Comparison of ENCODE assay signal across 11 cellular contexts in genomic region chr11:44592125-44592643, GRCh38. TPM values are rescaled to one million over a fixed set of nuclear protein-coding genes. Genes with fewer than 3 reads are reported as not detected.
DNase-seq lines count a peak whose midpoint lies in the region; ATAC-seq and TF ChIP-seq lines count a peak whose summit lies in the region.
"Had no signal": no experiment of that assay in that cellular context is flagged by ENCODE, and none has a peak within 500 bp of the region (broad histone marks: within the 10 kb centered on the region; RNA-seq: fewer than 3 reads in every experiment).

No MANE protein-coding gene starts in this region.

- H2AFZ ChIP-seq in PC-9: no peak overlapping the region

- no peak overlapping the region for H3K4me2 ChIP-seq in PC-9

- no peaks in the 10 kb centered on the region for H3K27me3 ChIP-seq in naive thymus-derived CD4-positive, alpha-beta T cell (ENCODE audit: control insufficient read depth in 2 of 2, insufficient read depth in 2 of 2, low read length in 2 of 2)
- H3K27me3 ChIP-seq in PC-9 (ENCODE audit: insufficient read depth, low read depth): no peaks in the 10 kb centered on the region
- H3K27me3 ChIP-seq: testis had no signal

- H3K9me2 ChIP-seq in PC-9 (ENCODE audit: insufficient read depth): no peaks in the 10 kb centered on the region

- H4K20me1 ChIP-seq in PC-9 (ENCODE audit: insufficient read depth): no peaks in the 10 kb centered on the region

- H3K36me3 Mint-ChIP-seq in stimulated activated naive CD8-positive, alpha-beta T cell treated with anti-CD3 and anti-CD28 coated beads, Interleukin-15, Interleukin-2, amounts not matched to agents 100 ng/mL and 50 ng/mL, for 24 hours (ENCODE audit: low read depth): peaks cover 78% of the 10 kb centered on the region
- peaks cover 5 to 48% (median 15%) of the 10 kb centered on the region in 5 donors for H3K36me3 Mint-ChIP-seq in naive thymus-derived CD4-positive, alpha-beta T cell

- H3K27me3 Mint-ChIP-seq in stimulated activated naive CD8-positive, alpha-beta T cell treated with anti-CD3 and anti-CD28 coated beads, Interleukin-15, Interleukin-2, amounts not matched to agents 100 ng/mL and 50 ng/mL, for 24 hours: no peaks in the 10 kb centered on the region
- H3K27me3 Mint-ChIP-seq in stimulated activated naive CD8-positive, alpha-beta T cell treated with anti-CD3 and anti-CD28 coated beads, Interleukin-15, amount 100 ng/mL, for 72 hours: no peaks in the 10 kb centered on the region
- no peaks in the 10 kb centered on the region for H3K27me3 Mint-ChIP-seq in naive thymus-derived CD4-positive, alpha-beta T cell

- no peaks in the 10 kb centered on the region for H3K9me3 Mint-ChIP-seq in stimulated activated naive CD8-positive, alpha-beta T cell treated with anti-CD3 and anti-CD28 coated beads, Interleukin-15, Interleukin-2, amounts not matched to agents 100 ng/mL and 50 ng/mL, for 24 hours
- H3K9me3 Mint-ChIP-seq in stimulated activated naive CD8-positive, alpha-beta T cell treated with anti-CD3 and anti-CD28 coated beads, Interleukin-15, amount 100 ng/mL, for 72 hours: no peaks in the 10 kb centered on the region
- H3K9me3 Mint-ChIP-seq in naive thymus-derived CD4-positive, alpha-beta T cell: no peaks in the 10 kb centered on the region

- H3K9me3 ChIP-seq in naive thymus-derived CD4-positive, alpha-beta T cell (ENCODE audit: control insufficient read depth in 2 of 3, low read length in 3 of 3): no peaks in the 10 kb centered on the region
- H3K9me3 ChIP-seq in PC-9 (ENCODE audit: insufficient read depth, low read depth): no peaks in the 10 kb centered on the region
- H3K9me3 ChIP-seq: prostate gland, testis had no signal

- H3K79me2 ChIP-seq in PC-9 (ENCODE audit: low read depth): no peaks in the 10 kb centered on the region

- peaks cover 29 to 30% of the 10 kb centered on the region in 2 donors for H3K4me1 ChIP-seq in naive thymus-derived CD4-positive, alpha-beta T cell (ENCODE audit: control insufficient read depth in 2 of 2, insufficient read depth in 2 of 2, low read length in 2 of 2)
- H3K4me1 ChIP-seq in PC-9 (replicated peaks; ENCODE audit: insufficient read depth): no peaks in the 10 kb centered on the region

- POLR2A ChIA-PET in naive thymus-derived CD4-positive, alpha-beta T cell (lab: Charles Lee): interaction anchor here (0.9 to 3.4 kb wide), 3 partner anchors 18 to 21 kb away, joined by 4 to 22 read pairs (median 5); no protein-coding TSS in a partner anchor
- POLR2A ChIA-PET in PC-9 (lab: Charles Lee; ENCODE audit: unreplicated experiment): no interaction called here

- H3K4me3 Mint-ChIP-seq in stimulated activated naive CD8-positive, alpha-beta T cell treated with anti-CD3 and anti-CD28 coated beads, Interleukin-15, Interleukin-2, amounts not matched to agents 100 ng/mL and 50 ng/mL, for 24 hours: no peak overlapping the region
- no peak overlapping the region for H3K4me3 Mint-ChIP-seq in stimulated activated naive CD8-positive, alpha-beta T cell treated with anti-CD3 and anti-CD28 coated beads, Interleukin-15, amount 100 ng/mL, for 72 hours
- H3K4me3 Mint-ChIP-seq in naive thymus-derived CD4-positive, alpha-beta T cell: no peak overlapping the region

- peak overlapping the region; percentile 69 for H3K27ac Mint-ChIP-seq in stimulated activated naive CD8-positive, alpha-beta T cell treated with anti-CD3 and anti-CD28 coated beads, Interleukin-15, Interleukin-2, amounts not matched to agents 100 ng/mL and 50 ng/mL, for 24 hours
- H3K27ac Mint-ChIP-seq in stimulated activated naive CD8-positive, alpha-beta T cell treated with anti-CD3 and anti-CD28 coated beads, Interleukin-15, amount 100 ng/mL, for 72 hours: peak overlapping the region in 1 of 2 donors; percentile 57
- peak overlapping the region in 8 of 9 donors; percentile 32 to 90 (median 70) for H3K27ac Mint-ChIP-seq in naive thymus-derived CD4-positive, alpha-beta T cell

- H3K27ac ChIP-seq in cingulate gyrus (ENCODE audit: low read depth, low read length): peak overlapping the region; percentile 85
- no peak overlapping the region for H3K27ac ChIP-seq in naive thymus-derived CD4-positive, alpha-beta T cell (ENCODE audit: low read depth, low read length)
- H3K27ac ChIP-seq in PC-9: no peak overlapping the region
- H3K27ac ChIP-seq: SK-N-MC, testis had no signal

- no peak for TF ChIP-seq CTCF in PC-9 (conservative IDR thresholded peaks at IDR 0.05)

- BruUV-seq in PC-9 (replicated peaks; lab: Mats Ljungman, UMichigan): no TSS peak

- H3K4me1 Mint-ChIP-seq in stimulated activated naive CD8-positive, alpha-beta T cell treated with anti-CD3 and anti-CD28 coated beads, Interleukin-15, Interleukin-2, amounts not matched to agents 100 ng/mL and 50 ng/mL, for 24 hours (ENCODE audit: low read depth): peaks cover 70% of the 10 kb centered on the region
- H3K4me1 Mint-ChIP-seq in stimulated activated naive CD8-positive, alpha-beta T cell treated with anti-CD3 and anti-CD28 coated beads, Interleukin-15, amount 100 ng/mL, for 72 hours: peaks cover 78% of the 10 kb centered on the region
- peaks cover 24 to 73% (median 64%) of the 10 kb centered on the region in 7 donors for H3K4me1 Mint-ChIP-seq in naive thymus-derived CD4-positive, alpha-beta T cell

- H3F3A ChIP-seq in PC-9 (ENCODE audit: insufficient read depth, low read depth): no peaks in the 10 kb centered on the region

- intact Hi-C loops in naive thymus-derived CD4-positive, alpha-beta T cell (cut with micrococcal nuclease): loop anchor here in 1 of 2 donors (10.0 kb wide), 1 partner anchor 1253 kb away; the partner anchor contains the start of gene CRY2
- intact Hi-C loops in PC-9 (cut with micrococcal nuclease; ENCODE audit: unreplicated experiment): loop anchor here (2.0 kb wide), 1 partner anchor 35 kb away; no protein-coding TSS in a partner anchor

- peaks cover 0 to 10% (median 0%) of the 10 kb centered on the region in 3 experiments for H3K36me3 ChIP-seq in naive thymus-derived CD4-positive, alpha-beta T cell (ENCODE audit: control insufficient read depth in 2 of 3, insufficient read depth in 3 of 3, low read length in 3 of 3)
- no peaks in the 10 kb centered on the region for H3K36me3 ChIP-seq in PC-9 (ENCODE audit: low read depth)
- H3K36me3 ChIP-seq: prostate gland had no signal

- H3K4me3 ChIP-seq in naive thymus-derived CD4-positive, alpha-beta T cell (ENCODE audit: low read length): no peak overlapping the region
- no peak overlapping the region for H3K4me3 ChIP-seq in PC-9
- H3K4me3 ChIP-seq: prostate gland, SK-N-MC, testis had no signal

- no peak for DNase-seq in stimulated activated naive CD8-positive, alpha-beta T cell treated with anti-CD3 and anti-CD28 coated beads, Interleukin-15, amount 100 ng/mL, for 72 hours
- no peak for DNase-seq in naive thymus-derived CD4-positive, alpha-beta T cell
- DNase-seq in PC-9 (no peak), amniotic stem cell (lab: John Stamatoyannopoulos, UW) (no peak), DMS79 (lab: John Stamatoyannopoulos, UW) (no peak)
- DNase-seq: testis had no signal

- CTCF ChIA-PET in naive thymus-derived CD4-positive, alpha-beta T cell (lab: Charles Lee): interaction anchor here (0.7 to 1.2 kb wide), 2 partner anchors 23 to 32 kb away, joined by 3 read pairs; no protein-coding TSS in a partner anchor
- CTCF ChIA-PET in PC-9 (lab: Charles Lee): no interaction called here

- ATAC-seq in stimulated activated naive CD8-positive, alpha-beta T cell treated with anti-CD3 and anti-CD28 coated beads, Interleukin-15, amount 100 ng/mL, for 72 hours: no peak
- ATAC-seq in naive thymus-derived CD4-positive, alpha-beta T cell: peak; percentile 62
- no peak for ATAC-seq in GM21526 (IDR thresholded peaks at IDR 0.05; ENCODE audit: low FRiP score, unreplicated experiment)

RNA-seq across cellular contexts. Expression of gene CD82, which starts 26.7 kb away (rescaled TPM):
- total RNA-seq in naive thymus-derived CD4-positive, alpha-beta T cell: 100 to 1,000 TPM in 1 of 5 experiments, 10 to 100 TPM in 4; 37.0 to 319 (median 57.2) TPM
- polyA plus RNA-seq in naive thymus-derived CD4-positive, alpha-beta T cell: 10 to 100 TPM; 36.4 to 63.1 TPM
- total RNA-seq in PC-9 (2021): 30.7 and 46.0 TPM in 2 replicates
